In genomic region chr6:42095066-42095465, GRCh38 we compare ENCODE assay signal across 1 cellular context.
TF ChIP-seq lines count a peak whose summit lies in the region.

No MANE protein-coding gene starts in this region.

TF ChIP-seq in H1, 55 proteins besides CTCF, POLR2A, EP300 and RAD21 (continued from another document):
- TF ChIP-seq POU5F1 (IDR thresholded peaks at IDR 0.05; ENCODE audit: low read depth, low read length) (no peak), SAP30 (IDR thresholded peaks at IDR 0.05; ENCODE audit: insufficient read depth, insufficient replicate concordance, low read length) (no peak), CBX8 (IDR thresholded peaks at IDR 0.05; ENCODE audit: borderline replicate concordance, low read depth, low read length) (no peak), E2F6 (IDR thresholded peaks at IDR 0.05) (no peak), GTF2F1 (IDR thresholded peaks at IDR 0.05; ENCODE audit: borderline replicate concordance, low read depth, low read length) (no peak), RXRA (IDR thresholded peaks at IDR 0.05; ENCODE audit: insufficient read depth, low read depth, low read length) (no peak), TAF7 (optimal IDR thresholded peaks at IDR 0.05; ENCODE audit: borderline replicate concordance, low read depth, low read length) (no peak), BACH1 (IDR thresholded peaks at IDR 0.05; ENCODE audit: low read length) (no peak), CBX5 (IDR thresholded peaks at IDR 0.05; ENCODE audit: low read depth, low read length) (no peak), TEAD4 (IDR thresholded peaks at IDR 0.05; ENCODE audit: low read depth, low read length) (no peak), KDM5A (IDR thresholded peaks at IDR 0.05; ENCODE audit: low read length) (no peak), NANOG (IDR thresholded peaks at IDR 0.05; ENCODE audit: insufficient read depth, low read depth, low read length, poor library complexity, severe bottlenecking) (no peak), CHD7 (IDR thresholded peaks at IDR 0.05; ENCODE audit: insufficient replicate concordance, low read length) (no peak), SIX5 (IDR thresholded peaks at IDR 0.05; ENCODE audit: low read depth, low read length) (no peak), KDM1A (IDR thresholded peaks at IDR 0.05; ENCODE audit: borderline replicate concordance, low read length) (no peak), TCF12 (IDR thresholded peaks at IDR 0.05; ENCODE audit: low read depth, low read length) (no peak)
